In genomic region chr3:129498603-129499488, GRCh38 we compare ENCODE assay signal across 11 cellular contexts. TPM values are rescaled to one million over a fixed set of nuclear protein-coding genes. Genes with fewer than 3 reads are reported as not detected.
A peak's percentile ranks its signal among the peaks of the same experiment; 100 is the strongest.
DNase-seq lines count a peak whose midpoint lies in the region; ATAC-seq, FAIRE-seq and TF ChIP-seq lines count a peak whose summit lies in the region.
"Not testable (repeated sequence)": the region's sequence is repeated elsewhere in the genome, so short reads cannot be mapped to it uniquely, and the experiment has no call there.
"Had no signal": no experiment of that assay in that cellular context is flagged by ENCODE, and none has a peak within 500 bp of the region (broad histone marks: within the 10 kb centered on the region; RNA-seq: fewer than 3 reads in every experiment).

No MANE protein-coding gene starts in this region.

- in situ Hi-C loops in HepG2 (cut with HindIII; ENCODE audit: extremely low pct_ligation_motif_present, low pct_unique_long_range_greater_than_20kb), result not testable (repeated sequence)

- H3K36me3 Mint-ChIP-seq in progenitor cell of endocrine pancreas (ENCODE audit: insufficient read depth), result peaks cover 18% of the 10 kb centered on the region

- TF ChIP-seq CTCF in A549 (IDR thresholded peaks at IDR 0.05); esophagus muscularis mucosa (IDR thresholded peaks at IDR 0.05); heart right ventricle (IDR thresholded peaks at IDR 0.05); HepG2 (CRISPR knock-in tag; IDR thresholded peaks at IDR 0.05); progenitor cell of endocrine pancreas (IDR thresholded peaks at IDR 0.05; ENCODE audit: unreplicated experiment): not testable (repeated sequence)

- not testable (repeated sequence) for H3K9me3 ChIP-seq in A549; esophagus muscularis mucosa; heart right ventricle; HepG2 (ENCODE audit: low read length)

- peak overlapping the region; percentile 62 for H3K4me2 ChIP-seq in A549
- H3K4me2 ChIP-seq in HepG2 (ENCODE audit: low read depth, low read length), result peak overlapping the region; percentile 47

- POLR2A ChIA-PET in A549 (lab: Yijun Ruan, JAX), result not testable (repeated sequence)
- POLR2A ChIA-PET in HepG2 (lab: Yijun Ruan, JAX), result interaction anchor here (1.7 kb wide), 1 partner anchor 97 kb away, joined by 7 read pairs; no protein-coding TSS in a partner anchor

- 35% methylated on average over 8 of the region's 8 CpGs for WGBS in A549 (ENCODE audit: missing lambda C conversion rate)
- 80% methylated on average over 3 of the region's 8 CpGs for WGBS in esophagus muscularis mucosa
- WGBS in heart right ventricle, 2 donors, result 61 to 69% methylated on average over 8 of the region's 8 CpGs
- WGBS in HepG2 (ENCODE audit: low lambda C conversion rate), result 33% methylated on average over 3 of the region's 8 CpGs

- not testable (repeated sequence) for H4K20me1 ChIP-seq in HepG2 (ENCODE audit: insufficient read depth, low read length)

- H3K27me3 ChIP-seq in esophagus muscularis mucosa; heart right ventricle; HepG2 (ENCODE audit: control insufficient read depth in 1 of 2, insufficient read depth in 2 of 2, low read length in 2 of 2): not testable (repeated sequence)

- H3K4me3 ChIP-seq in A549; esophagus muscularis mucosa; heart right ventricle; HepG2 (replicated peaks in 1 of 3; ENCODE audit: insufficient read depth in 1 of 3, low read depth in 2 of 3, low read length in 3 of 3): not testable (repeated sequence)

- TF ChIP-seq POLR2A in A549 (IDR thresholded peaks at IDR 0.05; ENCODE audit: low read length); esophagus muscularis mucosa (IDR thresholded peaks at IDR 0.05; ENCODE audit: low read depth); HepG2 (IDR thresholded peaks at IDR 0.05; ENCODE audit: insufficient read depth in 1 of 2, low read depth in 2 of 2, low read length in 2 of 2): not testable (repeated sequence)

- not testable (repeated sequence) for DNase-seq in A549 (ENCODE audit: low read depth in 1 of 2, low spot score in 1 of 2); HTR-8/SVneo (ENCODE audit: insufficient read length, low spot score); esophagus muscularis mucosa (ENCODE audit: extremely low spot score); heart right ventricle; progenitor cell of endocrine pancreas (ENCODE audit: low spot score, unreplicated experiment)
- peak; percentile 76 for DNase-seq in HepG2 (ENCODE audit: low spot score)

- not testable (repeated sequence) for H3K27me3 Mint-ChIP-seq in progenitor cell of endocrine pancreas

- peak overlapping the region; percentile 34; the same call in 1 of the 2 replicates for H3K9ac ChIP-seq in HepG2 (ENCODE audit: insufficient read depth, low read depth, low read length)

- not testable (repeated sequence) for TF ChIP-seq EP300 in A549 (IDR thresholded peaks at IDR 0.05); esophagus muscularis mucosa (IDR thresholded peaks at IDR 0.05); HepG2 (CRISPR knock-in tag; IDR thresholded peaks at IDR 0.05; ENCODE audit: borderline replicate concordance)
- TF ChIP-seq EP300 in HepG2 (IDR thresholded peaks at IDR 0.05; ENCODE audit: low read depth in 2 of 2, low read length in 2 of 2), result peak in 1 of 2 experiments; percentile 41; a peak in 1 of 4 replicates

- peak overlapping the region; percentile 94 for H3K27ac Mint-ChIP-seq in progenitor cell of endocrine pancreas

- not testable (repeated sequence) for H2AFZ ChIP-seq in HepG2 (ENCODE audit: low read length)

- intact Hi-C loops in esophagus muscularis mucosa (cut with DNase I), result not testable (repeated sequence)
- intact Hi-C loops in heart right ventricle (cut with DNase I) (loop anchor here in 3 of 10 donors (10.0 kb wide), 2 partner anchors 96 to 436 kb away; no protein-coding TSS in a partner anchor), HepG2 (cut with micrococcal nuclease; ENCODE audit: unreplicated experiment) (loop anchor here (10.0 kb wide), 1 partner anchor 56 kb away; no protein-coding TSS in a partner anchor)

- not testable (repeated sequence) for H3K79me2 ChIP-seq in HepG2 (ENCODE audit: insufficient read depth, low read length)

- H3K27ac ChIP-seq in A549 (peak overlapping the region; percentile 84 to 92), angular gyrus (ENCODE audit: low read depth, low read length) (peak overlapping the region; percentile 64), esophagus muscularis mucosa (replicated peaks in 1 of 4) (peak overlapping the region in 3 of 4 donors; percentile 6 to 54 (median 49)), heart right ventricle (peak overlapping the region; percentile 40 to 80 (median 67)), HepG2 (ENCODE audit: extremely low read length, insufficient read depth, low read length) (peak overlapping the region; percentile 50), temporal lobe (ENCODE audit: low read depth, low read length) (peak overlapping the region; percentile 60)

- ATAC-seq in A549, result peak in 1 of 2 experiments; percentile 47; a peak in 3 of 6 replicates
- ATAC-seq in heart right ventricle, result peak in 1 of 8 donors; percentile 6
- ATAC-seq in HepG2, result peak; percentile 61

- peak; percentile 39 for FAIRE-seq in A549 (lab: Jason Lieb, UNC)
- FAIRE-seq in HTR-8/SVneo (lab: Jason Lieb, UNC), result peak; percentile 54
- FAIRE-seq in HepG2 (lab: Jason Lieb, UNC), result peak; percentile 84

- CTCF ChIA-PET in A549 (lab: Yijun Ruan, JAX); HepG2 (lab: Yijun Ruan, JAX; ENCODE audit: low intra/inter-chr PET ratio, low total read pairs): not testable (repeated sequence)

- H3K4me3 Mint-ChIP-seq in progenitor cell of endocrine pancreas (ENCODE audit: low read depth), result not testable (repeated sequence)

- H3K4me1 ChIP-seq in A549 (peaks cover 61% of the 10 kb centered on the region), esophagus muscularis mucosa (peaks cover 0 to 74% (median 15%) of the 10 kb centered on the region in 4 donors), heart right ventricle (peaks cover 16 to 89% (median 63%) of the 10 kb centered on the region in 9 donors), HepG2 (ENCODE audit: insufficient read depth, low read length) (peaks cover 84% of the 10 kb centered on the region)

- H3K36me3 ChIP-seq in esophagus muscularis mucosa (peaks cover 16 to 74% (median 39%) of the 10 kb centered on the region in 4 donors), heart right ventricle (peaks cover 0 to 24% (median 0%) of the 10 kb centered on the region in 9 donors)
- not testable (repeated sequence) for H3K36me3 ChIP-seq in HepG2 (replicated peaks in 1 of 2; ENCODE audit: control insufficient read depth in 1 of 2, insufficient read depth in 2 of 2, low read length in 2 of 2)

- BruUV-seq in HepG2 (replicated peaks; lab: Mats Ljungman, UMichigan), result TSS peak; percentile 90

- H3K4me1 Mint-ChIP-seq in progenitor cell of endocrine pancreas (ENCODE audit: low read depth), result peaks cover 23% of the 10 kb centered on the region

- not testable (repeated sequence) for TF ChIP-seq RAD21 in A549 (conservative IDR thresholded peaks at IDR 0.05 in 1 of 2, IDR thresholded peaks at IDR 0.05 in 1 of 2); HepG2 (CRISPR knock-in tag; IDR thresholded peaks at IDR 0.05)

- not testable (repeated sequence) for H3K9me3 Mint-ChIP-seq in progenitor cell of endocrine pancreas (ENCODE audit: low read depth)

RNA-seq across cellular contexts. Expression of gene RHO, which starts 29.6 kb away (rescaled TPM):
- polyA plus RNA-seq in A549 (2011; rRNA removed), result 0.03 and 0.04 TPM in 2 replicates
- 0.01 TPM in 1 of 2 replicates, not detected in the other for polyA plus RNA-seq in A549 (2012; cell fraction: cytosol; rRNA removed)
- 0.05 and 0.11 TPM in 2 replicates for polyA plus RNA-seq in A549 (2012; cell fraction: nucleus; rRNA removed)
- polyA plus RNA-seq in A549 (2017; fragmentation: RNase III; extraction: RNeasy Plus Mini Kit Qiagen cat#74134 plus additional on column Dnase treatment), result not detected in 3 replicates
- not detected in 2 replicates for polyA minus RNA-seq in A549 (2011; rRNA and poly(A)+ RNA removed)
- not detected for total RNA-seq in esophagus muscularis mucosa
- total RNA-seq in heart right ventricle, result not detected
- polyA plus RNA-seq in heart right ventricle, result not detected
- not detected in 2 replicates for total RNA-seq in HepG2 (2016; rRNA removed; fragmentation: Illumina TruSeq; extraction: Trizol)
- total RNA-seq in HepG2 (2016; cell fraction: cytosol; rRNA removed; fragmentation: Illumina TruSeq; extraction: Trizol; ENCODE audit: low read depth), result not detected in 2 replicates
- not detected in 2 replicates for total RNA-seq in HepG2 (2016; cell fraction: insoluble cytoplasmic fraction; rRNA removed; fragmentation: Illumina TruSeq; extraction: Trizol)
- not detected in 2 replicates for total RNA-seq in HepG2 (2016; cell fraction: membrane; rRNA removed; fragmentation: Illumina TruSeq; extraction: Trizol)
- not detected in 2 replicates for total RNA-seq in HepG2 (2016; cell fraction: nucleus; rRNA removed; fragmentation: Illumina TruSeq; extraction: Trizol)
- polyA plus RNA-seq in HepG2 (2011; rRNA removed), result not detected in 2 replicates
- polyA plus RNA-seq in HepG2 (2011; cell fraction: cytosol; rRNA removed), result not detected in 2 replicates
- 0.05 TPM in 1 of 2 replicates, not detected in the other for polyA plus RNA-seq in HepG2 (2011; cell fraction: nucleus; rRNA removed)
- polyA plus RNA-seq in HepG2 (2012), result not detected in 2 replicates
- not detected in 2 replicates for polyA plus RNA-seq in HepG2 (2016; cell fraction: cytosol; fragmentation: Illumina TruSeq; extraction: Trizol; ENCODE audit: low read depth)
- polyA plus RNA-seq in HepG2 (2016; cell fraction: insoluble cytoplasmic fraction; fragmentation: Illumina TruSeq; extraction: Trizol; ENCODE audit: low read depth), result not detected in 2 replicates
- polyA plus RNA-seq in HepG2 (2016; cell fraction: membrane; fragmentation: Illumina TruSeq; extraction: Trizol; ENCODE audit: low read depth), result not detected in 2 replicates
- not detected in 2 replicates for polyA plus RNA-seq in HepG2 (2016; cell fraction: nucleus; fragmentation: Illumina TruSeq; extraction: Trizol; ENCODE audit: insufficient read depth, low read depth)
- not detected in 2 replicates for polyA minus RNA-seq in HepG2 (2011; rRNA and poly(A)+ RNA removed; ENCODE audit: low replicate concordance)
- not detected in 2 replicates for polyA minus RNA-seq in HepG2 (2011; cell fraction: cytosol; rRNA and poly(A)+ RNA removed)
- not detected in 2 replicates for polyA minus RNA-seq in HepG2 (2011; cell fraction: nucleus; rRNA and poly(A)+ RNA removed)
- total RNA-seq in progenitor cell of endocrine pancreas, result 0.10 TPM in 1 of 2 replicates, not detected in the other
- not detected for total RNA-seq in temporal lobe
- total RNA-seq: CD8-positive, alpha-beta T cell had no signal
- polyA plus RNA-seq: BJ, IgD-negative memory B cell had no signal

RNA-seq across cellular contexts. Expression of gene H1-8, which starts 44.1 kb away (rescaled TPM):
- polyA plus RNA-seq in A549 (2011; rRNA removed) (not detected in 2 replicates), A549 (2017; fragmentation: RNase III; extraction: RNeasy Plus Mini Kit Qiagen cat#74134 plus additional on column Dnase treatment) (not detected in 3 replicates), heart right ventricle (not detected), HepG2 (2011; rRNA removed) (0.08 TPM in 1 of 2 replicates, not detected in the other)
- not detected in 2 replicates for polyA plus RNA-seq in A549 (2012; cell fraction: cytosol; rRNA removed)
- polyA plus RNA-seq in A549 (2012; cell fraction: nucleus; rRNA removed), result not detected in 2 replicates
- polyA minus RNA-seq in A549 (2011; rRNA and poly(A)+ RNA removed), result not detected in 2 replicates
- total RNA-seq in esophagus muscularis mucosa (not detected), heart right ventricle (not detected), HepG2 (2016; rRNA removed; fragmentation: Illumina TruSeq; extraction: Trizol) (not detected in 2 replicates), progenitor cell of endocrine pancreas (not detected in 2 replicates), temporal lobe (not detected)
- total RNA-seq in HepG2 (2016; cell fraction: cytosol; rRNA removed; fragmentation: Illumina TruSeq; extraction: Trizol; ENCODE audit: low read depth), result not detected in 2 replicates
- total RNA-seq in HepG2 (2016; cell fraction: insoluble cytoplasmic fraction; rRNA removed; fragmentation: Illumina TruSeq; extraction: Trizol), result not detected in 2 replicates
- not detected in 2 replicates for total RNA-seq in HepG2 (2016; cell fraction: membrane; rRNA removed; fragmentation: Illumina TruSeq; extraction: Trizol)
- not detected in 2 replicates for total RNA-seq in HepG2 (2016; cell fraction: nucleus; rRNA removed; fragmentation: Illumina TruSeq; extraction: Trizol)
- 0.09 and 0.12 TPM in 2 replicates for polyA plus RNA-seq in HepG2 (2011; cell fraction: cytosol; rRNA removed)
- polyA plus RNA-seq in HepG2 (2011; cell fraction: nucleus; rRNA removed), result not detected in 2 replicates
- not detected in 2 replicates for polyA plus RNA-seq in HepG2 (2012)
- polyA plus RNA-seq in HepG2 (2016; cell fraction: cytosol; fragmentation: Illumina TruSeq; extraction: Trizol; ENCODE audit: low read depth), result not detected in 2 replicates
- not detected in 2 replicates for polyA plus RNA-seq in HepG2 (2016; cell fraction: insoluble cytoplasmic fraction; fragmentation: Illumina TruSeq; extraction: Trizol; ENCODE audit: low read depth)
- polyA plus RNA-seq in HepG2 (2016; cell fraction: membrane; fragmentation: Illumina TruSeq; extraction: Trizol; ENCODE audit: low read depth), result not detected in 2 replicates
- polyA plus RNA-seq in HepG2 (2016; cell fraction: nucleus; fragmentation: Illumina TruSeq; extraction: Trizol; ENCODE audit: insufficient read depth, low read depth), result not detected in 2 replicates
- polyA minus RNA-seq in HepG2 (2011; rRNA and poly(A)+ RNA removed; ENCODE audit: low replicate concordance), result not detected in 2 replicates
- not detected in 2 replicates for polyA minus RNA-seq in HepG2 (2011; cell fraction: cytosol; rRNA and poly(A)+ RNA removed)
- not detected in 2 replicates for polyA minus RNA-seq in HepG2 (2011; cell fraction: nucleus; rRNA and poly(A)+ RNA removed)
- total RNA-seq: CD8-positive, alpha-beta T cell had no signal
- polyA plus RNA-seq: BJ, IgD-negative memory B cell had no signal

RNA-seq across cellular contexts. Expression of gene IFT122, which starts 58.8 kb away (rescaled TPM):
- polyA plus RNA-seq in A549 (2011; rRNA removed) (17.1 and 20.3 TPM in 2 replicates), A549 (2017; fragmentation: RNase III; extraction: RNeasy Plus Mini Kit Qiagen cat#74134 plus additional on column Dnase treatment) (15.0 to 16.8 TPM (median 15.1 TPM) in 3 replicates), heart right ventricle (10 to 100 TPM in 1 of 2 donors, 1 to 10 TPM in 1; 9.7 to 29.1 TPM), HepG2 (2011; rRNA removed) (9.1 and 10.1 TPM in 2 replicates)
- 19.0 and 19.7 TPM in 2 replicates for polyA plus RNA-seq in A549 (2012; cell fraction: cytosol; rRNA removed)
- polyA plus RNA-seq in A549 (2012; cell fraction: nucleus; rRNA removed), result 78.1 and 111 TPM in 2 replicates
- polyA minus RNA-seq in A549 (2011; rRNA and poly(A)+ RNA removed), result 38.7 and 44.4 TPM in 2 replicates
- total RNA-seq in esophagus muscularis mucosa (10 to 100 TPM; 19.5 to 32.8 (median 21.9) TPM), heart right ventricle (10 to 100 TPM; 12.4 to 23.9 (median 16.8) TPM), HepG2 (2016; rRNA removed; fragmentation: Illumina TruSeq; extraction: Trizol) (10.3 and 10.8 TPM in 2 replicates), progenitor cell of endocrine pancreas (69.6 and 75.6 TPM in 2 replicates), temporal lobe (21.4 TPM)
- 1.7 and 3.1 TPM in 2 replicates for total RNA-seq in HepG2 (2016; cell fraction: cytosol; rRNA removed; fragmentation: Illumina TruSeq; extraction: Trizol; ENCODE audit: low read depth)
- 9.7 and 10.0 TPM in 2 replicates for total RNA-seq in HepG2 (2016; cell fraction: insoluble cytoplasmic fraction; rRNA removed; fragmentation: Illumina TruSeq; extraction: Trizol)
- 3.2 and 3.8 TPM in 2 replicates for total RNA-seq in HepG2 (2016; cell fraction: membrane; rRNA removed; fragmentation: Illumina TruSeq; extraction: Trizol)
- total RNA-seq in HepG2 (2016; cell fraction: nucleus; rRNA removed; fragmentation: Illumina TruSeq; extraction: Trizol), result 13.1 and 17.6 TPM in 2 replicates
- polyA plus RNA-seq in HepG2 (2011; cell fraction: cytosol; rRNA removed), result 6.0 and 7.1 TPM in 2 replicates
- polyA plus RNA-seq in HepG2 (2011; cell fraction: nucleus; rRNA removed), result 39.5 and 68.7 TPM in 2 replicates
- 8.5 and 8.9 TPM in 2 replicates for polyA plus RNA-seq in HepG2 (2012)
- polyA plus RNA-seq in HepG2 (2016; cell fraction: cytosol; fragmentation: Illumina TruSeq; extraction: Trizol; ENCODE audit: low read depth), result 1.0 and 2.0 TPM in 2 replicates
- polyA plus RNA-seq in HepG2 (2016; cell fraction: insoluble cytoplasmic fraction; fragmentation: Illumina TruSeq; extraction: Trizol; ENCODE audit: low read depth), result 6.8 and 7.9 TPM in 2 replicates
- 1.5 and 2.2 TPM in 2 replicates for polyA plus RNA-seq in HepG2 (2016; cell fraction: membrane; fragmentation: Illumina TruSeq; extraction: Trizol; ENCODE audit: low read depth)
- polyA plus RNA-seq in HepG2 (2016; cell fraction: nucleus; fragmentation: Illumina TruSeq; extraction: Trizol; ENCODE audit: insufficient read depth, low read depth), result 31.1 and 32.0 TPM in 2 replicates
- polyA minus RNA-seq in HepG2 (2011; rRNA and poly(A)+ RNA removed; ENCODE audit: low replicate concordance), result 44.2 and 53.6 TPM in 2 replicates
- 4.7 and 7.2 TPM in 2 replicates for polyA minus RNA-seq in HepG2 (2011; cell fraction: cytosol; rRNA and poly(A)+ RNA removed)
- 22.0 and 30.6 TPM in 2 replicates for polyA minus RNA-seq in HepG2 (2011; cell fraction: nucleus; rRNA and poly(A)+ RNA removed)

RNA-seq across cellular contexts. Expression of gene MBD4, which starts 59.1 kb away (rescaled TPM):
- polyA plus RNA-seq in A549 (2011; rRNA removed) (38.2 and 49.7 TPM in 2 replicates), A549 (2017; fragmentation: RNase III; extraction: RNeasy Plus Mini Kit Qiagen cat#74134 plus additional on column Dnase treatment) (26.4 to 32.7 TPM (median 31.4 TPM) in 3 replicates), heart right ventricle (10 to 100 TPM; 11.1 to 37.8 TPM), HepG2 (2011; rRNA removed) (13.7 and 14.9 TPM in 2 replicates)
- 12.4 and 13.5 TPM in 2 replicates for polyA plus RNA-seq in A549 (2012; cell fraction: cytosol; rRNA removed)
- polyA plus RNA-seq in A549 (2012; cell fraction: nucleus; rRNA removed), result 12.8 and 17.9 TPM in 2 replicates
- 8.2 and 9.5 TPM in 2 replicates for polyA minus RNA-seq in A549 (2011; rRNA and poly(A)+ RNA removed)
- total RNA-seq in esophagus muscularis mucosa (10 to 100 TPM; 12.1 to 23.3 (median 16.4) TPM), heart right ventricle (10 to 100 TPM; 16.4 to 31.9 (median 19.2) TPM), HepG2 (2016; rRNA removed; fragmentation: Illumina TruSeq; extraction: Trizol) (25.3 and 26.9 TPM in 2 replicates), progenitor cell of endocrine pancreas (32.5 and 37.1 TPM in 2 replicates), temporal lobe (12.8 TPM)
- total RNA-seq in HepG2 (2016; cell fraction: cytosol; rRNA removed; fragmentation: Illumina TruSeq; extraction: Trizol; ENCODE audit: low read depth), result 5.2 and 7.0 TPM in 2 replicates
- total RNA-seq in HepG2 (2016; cell fraction: insoluble cytoplasmic fraction; rRNA removed; fragmentation: Illumina TruSeq; extraction: Trizol), result 25.0 and 27.0 TPM in 2 replicates
- total RNA-seq in HepG2 (2016; cell fraction: membrane; rRNA removed; fragmentation: Illumina TruSeq; extraction: Trizol), result 11.5 and 12.6 TPM in 2 replicates
- total RNA-seq in HepG2 (2016; cell fraction: nucleus; rRNA removed; fragmentation: Illumina TruSeq; extraction: Trizol), result 30.2 and 35.1 TPM in 2 replicates
- 4.8 and 4.9 TPM in 2 replicates for polyA plus RNA-seq in HepG2 (2011; cell fraction: cytosol; rRNA removed)
- polyA plus RNA-seq in HepG2 (2011; cell fraction: nucleus; rRNA removed), result 22.5 and 26.7 TPM in 2 replicates
- 10.8 and 12.2 TPM in 2 replicates for polyA plus RNA-seq in HepG2 (2012)
- polyA plus RNA-seq in HepG2 (2016; cell fraction: cytosol; fragmentation: Illumina TruSeq; extraction: Trizol; ENCODE audit: low read depth), result 1.9 and 2.1 TPM in 2 replicates
- 21.7 and 24.1 TPM in 2 replicates for polyA plus RNA-seq in HepG2 (2016; cell fraction: insoluble cytoplasmic fraction; fragmentation: Illumina TruSeq; extraction: Trizol; ENCODE audit: low read depth)
- 4.6 and 5.5 TPM in 2 replicates for polyA plus RNA-seq in HepG2 (2016; cell fraction: membrane; fragmentation: Illumina TruSeq; extraction: Trizol; ENCODE audit: low read depth)
- 43.7 and 51.7 TPM in 2 replicates for polyA plus RNA-seq in HepG2 (2016; cell fraction: nucleus; fragmentation: Illumina TruSeq; extraction: Trizol; ENCODE audit: insufficient read depth, low read depth)
- polyA minus RNA-seq in HepG2 (2011; rRNA and poly(A)+ RNA removed; ENCODE audit: low replicate concordance), result 6.9 and 16.7 TPM in 2 replicates
- 4.8 and 6.9 TPM in 2 replicates for polyA minus RNA-seq in HepG2 (2011; cell fraction: cytosol; rRNA and poly(A)+ RNA removed)
- polyA minus RNA-seq in HepG2 (2011; cell fraction: nucleus; rRNA and poly(A)+ RNA removed), result 32.4 and 39.8 TPM in 2 replicates
